ENCODE assay signal across 31 cellular contexts in the genomic region with DNA sequence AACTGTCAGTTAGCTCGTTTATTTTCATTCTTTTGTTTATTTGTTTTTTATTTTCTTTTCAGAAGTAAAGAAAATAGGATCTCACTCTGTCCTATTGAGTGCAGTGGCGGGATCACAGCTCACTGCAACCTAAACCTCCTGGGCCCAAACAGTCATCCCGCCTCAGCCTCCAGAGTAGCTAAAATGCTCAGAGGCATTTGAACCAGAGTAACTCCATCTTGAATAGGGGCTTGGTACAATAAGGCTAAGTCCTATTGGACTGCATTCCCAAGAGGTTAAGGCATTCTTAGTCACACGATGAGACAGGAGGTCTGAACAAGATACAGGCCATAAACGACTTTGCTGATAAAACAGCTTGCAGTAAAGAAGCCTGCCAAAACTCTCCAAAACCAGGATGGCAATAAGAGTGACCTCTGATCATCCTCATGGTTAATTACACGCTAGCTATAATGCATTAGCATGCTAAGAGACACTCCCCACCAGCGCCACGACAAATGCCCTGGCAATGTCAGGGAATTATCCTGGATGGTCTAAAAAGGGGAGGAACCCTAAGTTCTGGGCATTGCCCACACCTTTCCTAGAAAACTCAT.
"Had no signal": no experiment of that assay in that cellular context is flagged by ENCODE, and none has a peak within 500 bp of the region (broad histone marks: within the 10 kb centered on the region; RNA-seq: fewer than 3 reads in every experiment).

No MANE protein-coding gene starts in this region.

- H3K4me1 ChIP-seq: left ventricle myocardium inferior, prostate gland, tibial nerve, uterus had no signal

- H3K9me3 Mint-ChIP-seq: mesothelial cell of epicardium, nephron, neural crest cell, type B pancreatic cell had no signal

- H3K4me2 ChIP-seq: smooth muscle cell had no signal

- H3K36me3 ChIP-seq: left ventricle myocardium inferior, neutrophil, pancreas, prostate gland, uterus had no signal

- H3K4me3 ChIP-seq: left ventricle myocardium inferior, lung, pancreas, prostate gland, smooth muscle cell, tibial nerve, uterus had no signal

- ATAC-seq: naive thymus-derived CD8-positive, alpha-beta T cell; pancreas; right cardiac atrium; sciatic nerve; stimulated activated memory B cell treated with anti-CD40 and anti-IgM and Interleukin-4, amounts not matched to agents 10 μg/mL and 1 μg/mL and 100 μg/mL, for 72 hours; stimulated activated naive CD8-positive, alpha-beta T cell treated with anti-CD3 and anti-CD28 coated beads, Interleukin-15, amount 100 ng/mL, for 72 hours had no signal

- H3K27me3 ChIP-seq: neutrophil, pancreas, tibial nerve, uterus had no signal

- H3K4me3 Mint-ChIP-seq: mesothelial cell of epicardium; naive thymus-derived CD8-positive, alpha-beta T cell; nephron; neural crest cell; stimulated activated memory B cell treated with anti-CD40 and anti-IgM and Interleukin-4, amounts not matched to agents 10 μg/mL and 1 μg/mL and 100 μg/mL, for 72 hours; stimulated activated naive CD8-positive, alpha-beta T cell treated with anti-CD3 and anti-CD28 coated beads, Interleukin-15, amount 100 ng/mL, for 72 hours; type B pancreatic cell had no signal

- H3K27ac Mint-ChIP-seq: mesothelial cell of epicardium; naive thymus-derived CD8-positive, alpha-beta T cell; nephron; stimulated activated memory B cell treated with anti-CD40 and anti-IgM and Interleukin-4, amounts not matched to agents 10 μg/mL and 1 μg/mL and 100 μg/mL, for 72 hours; stimulated activated naive CD8-positive, alpha-beta T cell treated with anti-CD3 and anti-CD28 coated beads, Interleukin-15, amount 100 ng/mL, for 72 hours; type B pancreatic cell had no signal

- H3K36me3 Mint-ChIP-seq: mesothelial cell of epicardium; naive thymus-derived CD8-positive, alpha-beta T cell; stimulated activated memory B cell treated with anti-CD40 and anti-IgM and Interleukin-4, amounts not matched to agents 10 μg/mL and 1 μg/mL and 100 μg/mL, for 72 hours; type B pancreatic cell had no signal

- H3K4me1 Mint-ChIP-seq: mesothelial cell of epicardium; naive thymus-derived CD8-positive, alpha-beta T cell; nephron; neural crest cell; stimulated activated memory B cell treated with anti-CD40 and anti-IgM and Interleukin-4, amounts not matched to agents 10 μg/mL and 1 μg/mL and 100 μg/mL, for 72 hours; stimulated activated naive CD8-positive, alpha-beta T cell treated with anti-CD3 and anti-CD28 coated beads, Interleukin-15, amount 100 ng/mL, for 72 hours had no signal

- H3K9me3 ChIP-seq: left ventricle myocardium inferior, neutrophil, pancreas, prostate gland, tibial nerve, uterus had no signal

- FAIRE-seq: keratinocyte, pancreas had no signal

- DNase-seq: head of caudate nucleus; hippocampal formation; kidney glomerular epithelial cell; left ventricle myocardium inferior; mesendoderm; naive thymus-derived CD8-positive, alpha-beta T cell; occipital lobe; pancreas; posterior cingulate gyrus; retina; right cardiac atrium; stimulated activated CD4-positive, alpha-beta T cell treated with anti-CD3 and anti-CD28 coated beads, Interleukin-1b, Interleukin-23, amount 100 ng/mL, for 48 hours; stimulated activated CD4-positive, alpha-beta T cell treated with anti-CD3 and anti-CD28 coated beads, Interleukin-2, amount 100 ng/mL, for 48 hours; stimulated activated CD4-positive, alpha-beta T cell treated with anti-CD3 and anti-CD28 coated beads, Interleukin-4, amount 100 ng/mL, for 4 hours; stimulated activated CD8-positive, alpha-beta memory T cell treated with anti-CD3 and anti-CD28 coated beads, Interleukin-4, amount 100 ng/mL, for 48 hours; stimulated activated naive CD4-positive, alpha-beta T cell treated with Interleukin-2 at 50 U/mL for 16 hours; stimulated activated naive CD8-positive, alpha-beta T cell treated with anti-CD3 and anti-CD28 coated beads, Interleukin-15, amount 100 ng/mL, for 72 hours; substantia nigra; uterus had no signal

- H3K27ac ChIP-seq: left ventricle myocardium inferior, neutrophil, pancreas, prostate gland, tibial nerve, uterus had no signal
